ENCODE assay signal across 8 cellular contexts in the genomic region with DNA sequence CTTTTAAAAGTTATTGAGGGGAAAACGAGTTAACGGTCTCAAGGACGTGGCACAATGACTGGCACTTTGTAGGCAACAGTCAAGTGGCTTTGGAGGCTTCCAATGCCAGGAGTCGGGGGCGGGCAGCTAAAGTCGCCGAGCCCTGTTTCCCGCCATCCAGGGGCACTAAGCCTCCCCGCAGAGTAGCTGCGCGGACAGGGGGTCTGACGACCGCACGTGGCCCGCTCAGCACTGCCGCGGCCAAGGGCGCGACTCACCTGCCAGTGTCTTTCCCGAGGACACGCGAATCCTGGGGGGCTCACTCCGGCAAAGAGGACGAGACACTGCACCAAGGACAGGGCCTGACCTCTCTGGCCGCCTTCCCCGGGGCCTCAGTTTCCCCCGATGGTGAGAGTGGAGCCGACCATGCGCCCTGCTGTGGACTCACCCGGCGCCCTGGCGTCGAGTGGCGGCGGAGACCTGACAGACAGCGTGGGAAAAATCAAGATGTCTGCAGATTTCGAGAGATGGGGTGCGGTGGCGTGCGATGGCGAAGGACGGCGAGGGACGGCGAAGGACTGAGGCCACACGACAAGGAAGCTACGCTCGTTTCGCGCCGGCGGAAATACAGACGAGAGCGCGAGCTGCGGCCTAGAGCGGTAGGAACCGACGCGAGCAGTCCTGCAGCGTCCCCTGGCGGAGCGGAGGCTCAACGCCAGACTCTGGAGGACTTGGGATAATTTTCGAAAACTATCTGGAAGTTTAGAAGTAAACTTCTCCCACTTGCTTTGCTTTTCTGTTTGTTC. TPM values are rescaled to one million over a fixed set of nuclear protein-coding genes. Genes with fewer than 3 reads are reported as not detected.
DNase-seq lines count a peak whose midpoint lies in the region; ATAC-seq, FAIRE-seq and TF ChIP-seq lines count a peak whose summit lies in the region.

TSS of gene SNHG17 (minus strand) at position 559 of the 785 bp plus-strand sequence.

- ATAC-seq in activated naive CD8-positive, alpha-beta T cell treated with anti-CD3 and anti-CD28 coated beads, Interleukin-2, amount 10 ng/mL, durations not matched to agents 7 days and 5 days (ENCODE audit: low read depth), result peak; percentile 82
- peak; percentile 92 for ATAC-seq in Right ventricle myocardium superior (ENCODE audit: poor library complexity)
- ATAC-seq in pancreas, result peak; percentile 94 to 98 (median 96)

- H3K4me3 ChIP-seq in SU-DHL-6 (ENCODE audit: insufficient read depth, low read length, poor library complexity, severe bottlenecking) (peak within 1 kb of the TSS; percentile 92), pancreas (peak within 1 kb of the TSS; percentile 63 to 90 (median 68)), tibial artery (peak within 1 kb of the TSS; percentile 59 to 87)

- H2AFZ ChIP-seq in SU-DHL-6 (ENCODE audit: low read depth, low read length, severe bottlenecking), result peak within 1 kb of the TSS; percentile 66

- CTCF ChIA-PET in HEK293T (lab: Yijun Ruan, JAX), result interaction anchor here (0.6 to 1.9 kb wide), 5 partner anchors 8 to 37 kb away, joined by 3 to 12 read pairs (median 5); partner anchors contain the start of gene RALGAPB

- H3K9me2 ChIP-seq in SU-DHL-6 (replicated peaks; ENCODE audit: insufficient read depth, low read length), result no peaks in the 10 kb centered on the region

- H3K9ac ChIP-seq in SU-DHL-6 (ENCODE audit: low read length), result peak within 1 kb of the TSS; percentile 97

- peak within 1 kb of the TSS; percentile 90 for H3K27ac Mint-ChIP-seq in activated naive CD8-positive, alpha-beta T cell treated with anti-CD3 and anti-CD28 coated beads, Interleukin-2, amount 10 ng/mL, durations not matched to agents 7 days and 5 days

- peaks cover 18% of the 10 kb centered on the region for H3K36me3 Mint-ChIP-seq in activated naive CD8-positive, alpha-beta T cell treated with anti-CD3 and anti-CD28 coated beads, Interleukin-2, amount 10 ng/mL, durations not matched to agents 7 days and 5 days

- H3K36me3 ChIP-seq in SU-DHL-6 (ENCODE audit: low read length) (peaks cover 23% of the 10 kb centered on the region), pancreas (peaks cover 2 to 27% (median 26%) of the 10 kb centered on the region in 3 donors), tibial artery (peaks cover 36 to 38% (median 37%) of the 10 kb centered on the region in 3 donors)

- no peaks in the 10 kb centered on the region for H3K4me1 ChIP-seq in pancreas
- peaks cover 0 to 17% (median 11%) of the 10 kb centered on the region in 4 donors for H3K4me1 ChIP-seq in tibial artery

- TF ChIP-seq CTCF in SU-DHL-6 (IDR thresholded peaks at IDR 0.05; ENCODE audit: insufficient read depth, low read length, poor library complexity, severe bottlenecking) (peak; percentile 83), pancreas (IDR thresholded peaks at IDR 0.05) (peak; percentile 98 to 100 (median 100)), tibial artery (IDR thresholded peaks at IDR 0.05) (peak; percentile 100)

- 1% methylated on average over 65 of the region's 65 CpGs for WGBS in pancreas, 2 donors

- no peak for FAIRE-seq in pancreas (lab: Jason Lieb, UNC)

- intact Hi-C loops in Right ventricle myocardium superior (cut with DNase I), result no loop called here
- intact Hi-C loops in pancreas (cut with DNase I), result no loop called here
- intact Hi-C loops in tibial artery (cut with DNase I; ENCODE audit: low total_unique reads), result no loop called here

- POLR2A ChIA-PET in HEK293T (lab: Yijun Ruan, JAX), result interaction anchor here (0.6 to 4.3 kb wide), 25 partner anchors 8 to 795 kb away, joined by 3 to 110 read pairs (median 3); partner anchors contain the start of gene RALGAPB
- POLR2A ChIA-PET in activated naive CD8-positive, alpha-beta T cell treated with anti-CD3 and anti-CD28 coated beads, Interleukin-2, amount 10 ng/mL, durations not matched to agents 7 days and 5 days (lab: Charles Lee), result interaction anchor here (0.6 to 2.9 kb wide), 11 partner anchors 10 to 721 kb away, joined by 3 to 146 read pairs (median 3); partner anchors contain the start of genes FAM83D and RALGAPB

- peaks cover 48% of the 10 kb centered on the region for H3K79me2 ChIP-seq in SU-DHL-6 (ENCODE audit: insufficient read depth, low read length)

- H4K20me1 ChIP-seq in SU-DHL-6 (ENCODE audit: low read depth, low read length), result peaks cover 34% of the 10 kb centered on the region

- peak within 1 kb of the TSS; percentile 75 for H3K4me2 ChIP-seq in SU-DHL-6 (ENCODE audit: low read depth, low read length, poor library complexity, severe bottlenecking)

- H3F3A ChIP-seq in SU-DHL-6 (ENCODE audit: insufficient read depth), result no peaks in the 10 kb centered on the region

- DNase-seq in ELR (ENCODE audit: low read depth) (peak; percentile 98), HEK293T (ENCODE audit: extremely low spot score) (peak; percentile 88), NCI-H1105 (lab: John Stamatoyannopoulos, UW) (peak; percentile 89), Right ventricle myocardium superior (peak; percentile 95), pancreas (peak; percentile 83 to 96 (median 90)), tibial artery (peak; percentile 90 to 92)
- DNase-seq in activated naive CD8-positive, alpha-beta T cell treated with anti-CD3 and anti-CD28 coated beads, Interleukin-2, amount 10 ng/mL, durations not matched to agents 7 days and 5 days, result peak; percentile 92

- peak within 1 kb of the TSS; percentile 93 for H3K4me3 Mint-ChIP-seq in activated naive CD8-positive, alpha-beta T cell treated with anti-CD3 and anti-CD28 coated beads, Interleukin-2, amount 10 ng/mL, durations not matched to agents 7 days and 5 days

- H3K27me3 Mint-ChIP-seq in activated naive CD8-positive, alpha-beta T cell treated with anti-CD3 and anti-CD28 coated beads, Interleukin-2, amount 10 ng/mL, durations not matched to agents 7 days and 5 days, result peaks cover 8% of the 10 kb centered on the region

- peaks cover 25% of the 10 kb centered on the region for H3K4me1 Mint-ChIP-seq in activated naive CD8-positive, alpha-beta T cell treated with anti-CD3 and anti-CD28 coated beads, Interleukin-2, amount 10 ng/mL, durations not matched to agents 7 days and 5 days

- no peaks in the 10 kb centered on the region for H3K9me3 ChIP-seq in SU-DHL-6 (ENCODE audit: insufficient read depth, low read length)
- no peaks in the 10 kb centered on the region for H3K9me3 ChIP-seq in pancreas
- H3K9me3 ChIP-seq in tibial artery, result peaks cover 0 to 5% (median 0%) of the 10 kb centered on the region in 3 donors

- no peaks in the 10 kb centered on the region for H3K27me3 ChIP-seq in SU-DHL-6 (ENCODE audit: low read length)
- H3K27me3 ChIP-seq in pancreas, result no peaks in the 10 kb centered on the region
- peaks cover 0 to 3% of the 10 kb centered on the region in 2 donors for H3K27me3 ChIP-seq in tibial artery

- no peaks in the 10 kb centered on the region for H3K9me3 Mint-ChIP-seq in activated naive CD8-positive, alpha-beta T cell treated with anti-CD3 and anti-CD28 coated beads, Interleukin-2, amount 10 ng/mL, durations not matched to agents 7 days and 5 days

- H3K27ac ChIP-seq in SU-DHL-6 (ENCODE audit: low read depth, low read length), result peak within 1 kb of the TSS; percentile 78
- H3K27ac ChIP-seq in pancreas, result peak within 1 kb of the TSS; percentile 43 to 66 (median 62)
- peak within 1 kb of the TSS; percentile 80 to 81 for H3K27ac ChIP-seq in tibial artery

TF ChIP-seq in HEK293T, 16 proteins besides CTCF, POLR2A, EP300 and RAD21:
- no peak for TF ChIP-seq FOXA1 (IDR thresholded peaks at IDR 0.05)
- no peak for TF ChIP-seq HDGF (IDR thresholded peaks at IDR 0.05; ENCODE audit: borderline replicate concordance)
- TF ChIP-seq TARDBP (IDR thresholded peaks at IDR 0.05), result no peak
- TF ChIP-seq FOXK2 (IDR thresholded peaks at IDR 0.05), result no peak
- no peak for TF ChIP-seq SUZ12 (IDR thresholded peaks at IDR 0.05)
- TF ChIP-seq ZNF384 (IDR thresholded peaks at IDR 0.05), result no peak
- TF ChIP-seq ARNT (IDR thresholded peaks at IDR 0.05), result peak; percentile 76
- TF ChIP-seq FOXM1 (IDR thresholded peaks at IDR 0.05; ENCODE audit: borderline replicate concordance), result peak; percentile 53; the same call in 1 of the 2 replicates
- TF ChIP-seq CTBP1 (IDR thresholded peaks at IDR 0.05; ENCODE audit: borderline replicate concordance), result peak; percentile 60; the same call in 1 of the 2 replicates
- TF ChIP-seq LEF1 (IDR thresholded peaks at IDR 0.05; ENCODE audit: borderline replicate concordance), result peak; percentile 15; the same call in 1 of the 2 replicates
- peak; percentile 88 for TF ChIP-seq ELF4 (IDR thresholded peaks at IDR 0.05)
- peak; percentile 78 for TF ChIP-seq NFRKB (IDR thresholded peaks at IDR 0.05)
- peak; percentile 94 for TF ChIP-seq L3MBTL2 (conservative IDR thresholded peaks at IDR 0.05)
- no peak for TF ChIP-seq BHLHE40 (IDR thresholded peaks at IDR 0.05; ENCODE audit: borderline replicate concordance)
- TF ChIP-seq SP1 (IDR thresholded peaks at IDR 0.05), result no peak
- TF ChIP-seq, protein P1, sequence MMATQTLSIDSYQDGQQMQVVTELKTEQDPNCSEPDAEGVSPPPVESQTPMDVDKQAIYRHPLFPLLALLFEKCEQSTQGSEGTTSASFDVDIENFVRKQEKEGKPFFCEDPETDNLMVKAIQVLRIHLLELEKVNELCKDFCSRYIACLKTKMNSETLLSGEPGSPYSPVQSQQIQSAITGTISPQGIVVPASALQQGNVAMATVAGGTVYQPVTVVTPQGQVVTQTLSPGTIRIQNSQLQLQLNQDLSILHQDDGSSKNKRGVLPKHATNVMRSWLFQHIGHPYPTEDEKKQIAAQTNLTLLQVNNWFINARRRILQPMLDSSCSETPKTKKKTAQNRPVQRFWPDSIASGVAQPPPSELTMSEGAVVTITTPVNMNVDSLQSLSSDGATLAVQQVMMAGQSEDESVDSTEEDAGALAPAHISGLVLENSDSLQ (IDR thresholded peaks at IDR 0.05), result no peak

RNA-seq across cellular contexts. Expression of gene SNHG17, which starts in this region (rescaled TPM):
- 10 to 100 TPM; 70.9 to 74.4 TPM for total RNA-seq in activated naive CD8-positive, alpha-beta T cell treated with anti-CD3 and anti-CD28 coated beads, Interleukin-2, amount 10 ng/mL, durations not matched to agents 7 days and 5 days
- 4.8 TPM for total RNA-seq in Right ventricle myocardium superior
- total RNA-seq in pancreas, result 10 to 100 TPM; 12.8 to 21.0 (median 16.3) TPM
- polyA plus RNA-seq in pancreas, result 10 to 100 TPM; 36.8 to 38.7 TPM

Comparison
In these comparisons a context has a peak if more than half of its experiments do, and no peak if none do; other contexts are left out.
1. Peak in every context shown above with its lines: DNase-seq, ATAC-seq, H3K4me3 ChIP-seq and H3K27ac ChIP-seq.